Comparison of ENCODE assay signal across 20 cellular contexts in the genomic region with DNA sequence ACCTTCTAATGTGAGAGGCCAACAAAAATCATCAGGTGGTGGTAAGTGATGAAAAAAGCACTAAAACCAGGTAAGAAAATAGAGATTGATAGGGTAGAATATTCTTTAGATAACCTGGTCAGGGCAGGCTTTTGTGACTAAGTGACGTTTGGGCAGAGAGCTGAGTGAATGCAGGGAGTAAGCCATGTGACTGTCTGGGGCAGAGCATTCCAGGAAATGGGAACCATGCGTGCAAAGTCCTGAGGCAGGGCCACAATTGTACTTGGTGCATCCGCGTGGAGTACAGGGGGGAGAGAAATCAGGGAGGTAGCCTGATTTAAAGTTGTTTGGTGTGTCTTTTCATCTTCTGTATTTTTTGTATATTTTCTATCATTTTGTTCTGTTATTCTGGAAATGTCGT.
"Had no signal": no experiment of that assay in that cellular context is flagged by ENCODE, and none has a peak within 500 bp of the region (broad histone marks: within the 10 kb centered on the region; RNA-seq: fewer than 3 reads in every experiment).

No MANE protein-coding gene starts in this region.

- H3K36me3 ChIP-seq: esophagus squamous epithelium, lower lobe of right lung, prostate gland, right atrium auricular region, suprapubic skin, vagina, WERI-Rb-1 had no signal

- DNase-seq: activated CD4-positive, alpha-beta T cell treated with anti-CD3 and anti-CD28 coated beads for 1 hour; activated CD8-positive, alpha-beta memory T cell treated with anti-CD3 and anti-CD28 coated beads for 24 hours; activated CD8-positive, alpha-beta memory T cell treated with anti-CD3 and anti-CD28 coated beads, Interleukin-2, amount 50 U/mL, for 48 hours; activated effector memory CD4-positive, alpha-beta T cell treated with Interleukin-2 at 50 U/mL for 16 hours; activated naive CD4-positive, alpha-beta T cell treated with anti-CD3 and anti-CD28 coated beads, Interleukin-2, amount 50 U/mL, for 16 hours; activated T-cell treated with anti-CD3 and anti-CD28 coated beads, Interleukin-2, amount 50 U/mL, for 48 hours; aorta; dermis blood vessel endothelial cell; effector memory CD4-positive, alpha-beta T cell; esophagus squamous epithelium; lower lobe of right lung; stimulated activated CD4-positive, alpha-beta T cell treated with anti-CD3 and anti-CD28 coated beads, Interleukin-15, amount 100 ng/mL, for 24 hours; stimulated activated CD4-positive, alpha-beta T cell treated with anti-CD3 and anti-CD28 coated beads, Interleukin-2, amount 100 ng/mL, for 48 hours; trophoblast cell; WERI-Rb-1 had no signal

- H3K27ac ChIP-seq: esophagus squamous epithelium, lower lobe of right lung, prostate gland, right atrium auricular region, skin epidermis, suprapubic skin, vagina, WERI-Rb-1 had no signal

- H3K4me1 ChIP-seq: esophagus squamous epithelium, lower lobe of right lung, prostate gland, right atrium auricular region, suprapubic skin, vagina had no signal

- ATAC-seq: lower lobe of right lung had no signal

- H3K4me3 ChIP-seq: esophagus squamous epithelium, lower lobe of right lung, prostate gland, right atrium auricular region, skin epidermis, suprapubic skin, vagina had no signal

- H3K27me3 ChIP-seq: esophagus squamous epithelium, right atrium auricular region, suprapubic skin, vagina had no signal

- H3K9me3 ChIP-seq: esophagus squamous epithelium, lower lobe of right lung, prostate gland, right atrium auricular region, suprapubic skin, vagina had no signal
